Comparison of ENCODE assay signal across 1 cellular context in genomic region chr1:25695066-25695990, GRCh38.
A peak's percentile ranks its signal among the peaks of the same experiment; 100 is the strongest.
TF ChIP-seq lines count a peak whose summit lies in the region.

No MANE protein-coding gene starts in this region.

TF ChIP-seq in K562, 482 proteins besides CTCF, POLR2A, EP300 and RAD21 (continued from another document and continues in another):
- TF ChIP-seq, protein P1, sequence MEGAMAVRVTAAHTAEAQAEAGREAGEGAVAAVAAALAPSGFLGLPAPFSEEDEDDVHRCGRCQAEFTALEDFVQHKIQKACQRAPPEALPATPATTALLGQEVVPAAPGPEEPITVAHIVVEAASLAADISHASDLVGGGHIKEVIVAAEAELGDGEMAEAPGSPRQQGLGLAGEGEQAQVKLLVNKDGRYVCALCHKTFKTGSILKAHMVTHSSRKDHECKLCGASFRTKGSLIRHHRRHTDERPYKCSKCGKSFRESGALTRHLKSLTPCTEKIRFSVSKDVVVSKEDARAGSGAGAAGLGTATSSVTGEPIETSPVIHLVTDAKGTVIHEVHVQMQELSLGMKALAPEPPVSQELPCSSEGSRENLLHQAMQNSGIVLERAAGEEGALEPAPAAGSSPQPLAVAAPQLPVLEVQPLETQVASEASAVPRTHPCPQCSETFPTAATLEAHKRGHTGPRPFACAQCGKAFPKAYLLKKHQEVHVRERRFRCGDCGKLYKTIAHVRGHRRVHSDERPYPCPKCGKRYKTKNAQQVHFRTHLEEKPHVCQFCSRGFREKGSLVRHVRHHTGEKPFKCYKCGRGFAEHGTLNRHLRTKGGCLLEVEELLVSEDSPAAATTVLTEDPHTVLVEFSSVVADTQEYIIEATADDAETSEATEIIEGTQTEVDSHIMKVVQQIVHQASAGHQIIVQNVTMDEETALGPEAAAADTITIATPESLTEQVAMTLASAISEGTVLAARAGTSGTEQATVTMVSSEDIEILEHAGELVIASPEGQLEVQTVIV (CRISPR knock-in tag; IDR thresholded peaks at IDR 0.05; ENCODE audit: borderline replicate concordance): no peak
- TF ChIP-seq SMARCA4 (IDR thresholded peaks at IDR 0.05) (peak; percentile 40; the same call in 1 of the 2 replicates), KDM4B (IDR thresholded peaks at IDR 0.05; ENCODE audit: borderline replicate concordance in 2 of 2, low read depth in 1 of 2) (no peak), POLR2AphosphoS2 (IDR thresholded peaks at IDR 0.05; ENCODE audit: low read length) (no peak), TFAP4 (CRISPR knock-in tag; IDR thresholded peaks at IDR 0.05; ENCODE audit: borderline replicate concordance) (no peak), ZNF316 (IDR thresholded peaks at IDR 0.05) (peak; percentile 54; the same call in 1 of the 2 replicates), ZC3H4 (CRISPR knock-in tag; IDR thresholded peaks at IDR 0.05; ENCODE audit: borderline replicate concordance) (no peak), STAT6 (CRISPR knock-in tag; IDR thresholded peaks at IDR 0.05) (no peak), RBM25 (IDR thresholded peaks at IDR 0.05; ENCODE audit: low read depth, low read length, severe bottlenecking) (no peak), POLR3A (IDR thresholded peaks at IDR 0.05; ENCODE audit: borderline replicate concordance, extremely low read depth, insufficient read depth, insufficient read length) (no peak), MYBL2 (IDR thresholded peaks at IDR 0.05; ENCODE audit: low read depth) (no peak), MYBL2 (CRISPR knock-in tag; IDR thresholded peaks at IDR 0.05; ENCODE audit: borderline replicate concordance) (no peak), RFX1 (IDR thresholded peaks at IDR 0.05) (no peak), KLF10 (CRISPR knock-in tag; IDR thresholded peaks at IDR 0.05) (no peak), THRAP3 (IDR thresholded peaks at IDR 0.05; ENCODE audit: borderline replicate concordance) (no peak), CREB3 (tag; conservative IDR thresholded peaks at IDR 0.05; ENCODE audit: low read depth) (no peak), ESRRA (IDR thresholded peaks at IDR 0.05; ENCODE audit: borderline replicate concordance, low read depth) (no peak), GATAD2B (IDR thresholded peaks at IDR 0.05; ENCODE audit: borderline replicate concordance) (no peak), TEAD2 (tag; IDR thresholded peaks at IDR 0.05) (no peak), ETS2 (tag; IDR thresholded peaks at IDR 0.05; ENCODE audit: borderline replicate concordance, poor library complexity, severe bottlenecking) (no peak), SMARCA5 (IDR thresholded peaks at IDR 0.05) (no peak), GTF3C2 (IDR thresholded peaks at IDR 0.05; ENCODE audit: borderline replicate concordance, extremely low read depth, insufficient read length) (no peak), EWSR1 (IDR thresholded peaks at IDR 0.05; ENCODE audit: borderline replicate concordance, low read depth, partially characterized antibody) (no peak), TRIM24 (IDR thresholded peaks at IDR 0.05) (peak in 1 of 2 experiments; percentile 30; a peak in 2 of 4 replicates), JUND (IDR thresholded peaks at IDR 0.05; ENCODE audit: borderline replicate concordance, low read depth, low read length) (peak; percentile 40; the same call in 1 of the 2 replicates), JUND (tag; IDR thresholded peaks at IDR 0.05; ENCODE audit: borderline replicate concordance, low read depth, low read length) (no peak), L3MBTL2 (IDR thresholded peaks at IDR 0.05) (peak; percentile 76; the same call in 1 of the 2 replicates), ZNF644 (tag; IDR thresholded peaks at IDR 0.05; ENCODE audit: low read depth) (peak; percentile 50; the same call in 1 of the 2 replicates), LARP7 (IDR thresholded peaks at IDR 0.05) (no peak), CXXC5 (CRISPR knock-in tag; IDR thresholded peaks at IDR 0.05) (0 out of 2 replicates have a peak, but pooled peaks have one; percentile 35), ZNF785 (CRISPR knock-in tag; IDR thresholded peaks at IDR 0.05) (no peak), ARNT (IDR thresholded peaks at IDR 0.05) (peak in 1 of 2 experiments; percentile 52; a peak in 1 of 4 replicates), SMARCE1 (IDR thresholded peaks at IDR 0.05) (no peak)
- TF ChIP-seq, protein P2, sequence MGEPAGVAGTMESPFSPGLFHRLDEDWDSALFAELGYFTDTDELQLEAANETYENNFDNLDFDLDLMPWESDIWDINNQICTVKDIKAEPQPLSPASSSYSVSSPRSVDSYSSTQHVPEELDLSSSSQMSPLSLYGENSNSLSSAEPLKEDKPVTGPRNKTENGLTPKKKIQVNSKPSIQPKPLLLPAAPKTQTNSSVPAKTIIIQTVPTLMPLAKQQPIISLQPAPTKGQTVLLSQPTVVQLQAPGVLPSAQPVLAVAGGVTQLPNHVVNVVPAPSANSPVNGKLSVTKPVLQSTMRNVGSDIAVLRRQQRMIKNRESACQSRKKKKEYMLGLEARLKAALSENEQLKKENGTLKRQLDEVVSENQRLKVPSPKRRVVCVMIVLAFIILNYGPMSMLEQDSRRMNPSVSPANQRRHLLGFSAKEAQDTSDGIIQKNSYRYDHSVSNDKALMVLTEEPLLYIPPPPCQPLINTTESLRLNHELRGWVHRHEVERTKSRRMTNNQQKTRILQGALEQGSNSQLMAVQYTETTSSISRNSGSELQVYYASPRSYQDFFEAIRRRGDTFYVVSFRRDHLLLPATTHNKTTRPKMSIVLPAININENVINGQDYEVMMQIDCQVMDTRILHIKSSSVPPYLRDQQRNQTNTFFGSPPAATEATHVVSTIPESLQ (CRISPR knock-in tag; IDR thresholded peaks at IDR 0.05): no peak
- TF ChIP-seq, protein P3, sequence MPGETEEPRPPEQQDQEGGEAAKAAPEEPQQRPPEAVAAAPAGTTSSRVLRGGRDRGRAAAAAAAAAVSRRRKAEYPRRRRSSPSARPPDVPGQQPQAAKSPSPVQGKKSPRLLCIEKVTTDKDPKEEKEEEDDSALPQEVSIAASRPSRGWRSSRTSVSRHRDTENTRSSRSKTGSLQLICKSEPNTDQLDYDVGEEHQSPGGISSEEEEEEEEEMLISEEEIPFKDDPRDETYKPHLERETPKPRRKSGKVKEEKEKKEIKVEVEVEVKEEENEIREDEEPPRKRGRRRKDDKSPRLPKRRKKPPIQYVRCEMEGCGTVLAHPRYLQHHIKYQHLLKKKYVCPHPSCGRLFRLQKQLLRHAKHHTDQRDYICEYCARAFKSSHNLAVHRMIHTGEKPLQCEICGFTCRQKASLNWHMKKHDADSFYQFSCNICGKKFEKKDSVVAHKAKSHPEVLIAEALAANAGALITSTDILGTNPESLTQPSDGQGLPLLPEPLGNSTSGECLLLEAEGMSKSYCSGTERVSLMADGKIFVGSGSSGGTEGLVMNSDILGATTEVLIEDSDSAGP (CRISPR knock-in tag; IDR thresholded peaks at IDR 0.05): no peak
- TF ChIP-seq, protein P4, sequence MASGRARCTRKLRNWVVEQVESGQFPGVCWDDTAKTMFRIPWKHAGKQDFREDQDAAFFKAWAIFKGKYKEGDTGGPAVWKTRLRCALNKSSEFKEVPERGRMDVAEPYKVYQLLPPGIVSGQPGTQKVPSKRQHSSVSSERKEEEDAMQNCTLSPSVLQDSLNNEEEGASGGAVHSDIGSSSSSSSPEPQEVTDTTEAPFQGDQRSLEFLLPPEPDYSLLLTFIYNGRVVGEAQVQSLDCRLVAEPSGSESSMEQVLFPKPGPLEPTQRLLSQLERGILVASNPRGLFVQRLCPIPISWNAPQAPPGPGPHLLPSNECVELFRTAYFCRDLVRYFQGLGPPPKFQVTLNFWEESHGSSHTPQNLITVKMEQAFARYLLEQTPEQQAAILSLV (tag; IDR thresholded peaks at IDR 0.05): no peak
- TF ChIP-seq, protein P5, sequence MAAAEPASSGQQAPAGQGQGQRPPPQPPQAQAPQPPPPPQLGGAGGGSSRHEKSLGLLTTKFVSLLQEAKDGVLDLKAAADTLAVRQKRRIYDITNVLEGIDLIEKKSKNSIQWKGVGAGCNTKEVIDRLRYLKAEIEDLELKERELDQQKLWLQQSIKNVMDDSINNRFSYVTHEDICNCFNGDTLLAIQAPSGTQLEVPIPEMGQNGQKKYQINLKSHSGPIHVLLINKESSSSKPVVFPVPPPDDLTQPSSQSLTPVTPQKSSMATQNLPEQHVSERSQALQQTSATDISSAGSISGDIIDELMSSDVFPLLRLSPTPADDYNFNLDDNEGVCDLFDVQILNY (CRISPR knock-in tag; IDR thresholded peaks at IDR 0.05): no peak
- TF ChIP-seq, protein P6, sequence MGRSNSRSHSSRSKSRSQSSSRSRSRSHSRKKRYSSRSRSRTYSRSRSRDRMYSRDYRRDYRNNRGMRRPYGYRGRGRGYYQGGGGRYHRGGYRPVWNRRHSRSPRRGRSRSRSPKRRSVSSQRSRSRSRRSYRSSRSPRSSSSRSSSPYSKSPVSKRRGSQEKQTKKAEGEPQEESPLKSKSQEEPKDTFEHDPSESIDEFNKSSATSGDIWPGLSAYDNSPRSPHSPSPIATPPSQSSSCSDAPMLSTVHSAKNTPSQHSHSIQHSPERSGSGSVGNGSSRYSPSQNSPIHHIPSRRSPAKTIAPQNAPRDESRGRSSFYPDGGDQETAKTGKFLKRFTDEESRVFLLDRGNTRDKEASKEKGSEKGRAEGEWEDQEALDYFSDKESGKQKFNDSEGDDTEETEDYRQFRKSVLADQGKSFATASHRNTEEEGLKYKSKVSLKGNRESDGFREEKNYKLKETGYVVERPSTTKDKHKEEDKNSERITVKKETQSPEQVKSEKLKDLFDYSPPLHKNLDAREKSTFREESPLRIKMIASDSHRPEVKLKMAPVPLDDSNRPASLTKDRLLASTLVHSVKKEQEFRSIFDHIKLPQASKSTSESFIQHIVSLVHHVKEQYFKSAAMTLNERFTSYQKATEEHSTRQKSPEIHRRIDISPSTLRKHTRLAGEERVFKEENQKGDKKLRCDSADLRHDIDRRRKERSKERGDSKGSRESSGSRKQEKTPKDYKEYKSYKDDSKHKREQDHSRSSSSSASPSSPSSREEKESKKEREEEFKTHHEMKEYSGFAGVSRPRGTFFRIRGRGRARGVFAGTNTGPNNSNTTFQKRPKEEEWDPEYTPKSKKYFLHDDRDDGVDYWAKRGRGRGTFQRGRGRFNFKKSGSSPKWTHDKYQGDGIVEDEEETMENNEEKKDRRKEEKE (IDR thresholded peaks at IDR 0.05; ENCODE audit: borderline replicate concordance in 1 of 2, control insufficient read depth in 1 of 2, low read depth in 2 of 2, low read length in 1 of 2): no peak
